Comparison of ENCODE assay signal across 17 cellular contexts in genomic region chr12:52058631-52059324, GRCh38. TPM values are rescaled to one million over a fixed set of nuclear protein-coding genes. Genes with fewer than 3 reads are reported as not detected.
DNase-seq lines count a peak whose midpoint lies in the region; ATAC-seq and TF ChIP-seq lines count a peak whose summit lies in the region.
"Had no signal": no experiment of that assay in that cellular context is flagged by ENCODE, and none has a peak within 500 bp of the region (broad histone marks: within the 10 kb centered on the region; RNA-seq: fewer than 3 reads in every experiment).

No MANE protein-coding gene starts in this region.

- no peak for TF ChIP-seq CTCF in psoas muscle (IDR thresholded peaks at IDR 0.05)

- WGBS in psoas muscle, 3 donors = 44 to 67% (median 55%) methylated on average over 21 to 25 of the region's 25 CpGs

- ATAC-seq in psoas muscle = peak in 1 of 4 donors; percentile 2
- ATAC-seq: activated naive CD4-positive, alpha-beta T cell treated with anti-CD3 and anti-CD28 coated beads, Interleukin-2, amount 50 U/mL, for 72 hours had no signal

- intact Hi-C loops in psoas muscle (cut with DNase I) = no loop called here

- H3K36me3 ChIP-seq in psoas muscle (ENCODE audit: insufficient read depth in 1 of 2, low read depth in 1 of 2) = peaks cover 4 to 56% of the 10 kb centered on the region in 2 donors

- H3K27ac ChIP-seq in psoas muscle = peak overlapping the region; percentile 14
- H3K27ac ChIP-seq: RWPE1 had no signal

- peak; percentile 42 to 75 for DNase-seq in NCI-H2081 (lab: John Stamatoyannopoulos, UW)
- no peak for DNase-seq in NCI-H2081 treated with DMSO at 0.1 percent for 48 hours (lab: John Stamatoyannopoulos, UW)
- DNase-seq in NCI-H2171 treated with DMSO at 0.1 percent for 48 hours (lab: John Stamatoyannopoulos, UW) = peak; percentile 83
- DNase-seq in fibroblast of peridontal ligament (ENCODE audit: extremely low read depth) = peak; percentile 34
- no peak for DNase-seq in psoas muscle
- no peak for DNase-seq in NCI-H1930 (lab: John Stamatoyannopoulos, UW)
- DNase-seq in OCI-M2 (lab: John Stamatoyannopoulos, UW; ENCODE audit: unreplicated experiment) = no peak
- no peak for DNase-seq in NCI-H2227 (lab: John Stamatoyannopoulos, UW; ENCODE audit: unreplicated experiment)
- DNase-seq: DMS53, H7, islet precursor cell, naive B cell, NCI-H1436 treated with DMSO at 0.1 percent for 48 hours had no signal

- H3K4me3 ChIP-seq in psoas muscle = no peak overlapping the region
- H3K4me3 ChIP-seq: skin epidermis had no signal

- no peaks in the 10 kb centered on the region for H3K27me3 ChIP-seq in psoas muscle (ENCODE audit: insufficient read depth in 3 of 3, low read length in 2 of 3)

- no peaks in the 10 kb centered on the region for H3K9me3 ChIP-seq in psoas muscle

- peaks cover 23% of the 10 kb centered on the region for H3K4me1 ChIP-seq in psoas muscle

RNA-seq across cellular contexts. Expression of gene NR4A1, which starts 7.5 kb away (rescaled TPM):
- 10 to 100 TPM; 17.5 to 92.8 (median 56.9) TPM for total RNA-seq in psoas muscle
- polyA plus RNA-seq in psoas muscle = 10 to 100 TPM; 35.5 to 74.0 (median 50.2) TPM

RNA-seq across cellular contexts. Expression of gene ATG101, which starts 11.0 kb away (rescaled TPM):
- 10 to 100 TPM; 25.1 to 35.3 (median 26.5) TPM for total RNA-seq in psoas muscle
- 100 to 1,000 TPM in 1 of 3 donors, 10 to 100 TPM in 2; 39.5 to 154 (median 90.0) TPM for polyA plus RNA-seq in psoas muscle

RNA-seq across cellular contexts. Expression of gene SMIM41, which starts 20.7 kb away (rescaled TPM):
- total RNA-seq in psoas muscle = under 1 TPM in 2 of 4 donors, not detected in 2; 0.16 to 0.32 TPM
- polyA plus RNA-seq in psoas muscle = under 1 TPM in 1 of 3 donors, not detected in 2; 0.20 TPM
- total RNA-seq: activated CD8-positive, alpha-beta memory T cell treated with anti-CD3 and anti-CD28 coated beads for 36 hours; activated naive CD4-positive, alpha-beta T cell treated with anti-CD3 and anti-CD28 coated beads, Interleukin-2, amount 50 U/mL, for 72 hours; H7 had no signal

RNA-seq across cellular contexts. Expression of gene TAMALIN, which starts 52.0 kb away (rescaled TPM):
- 10 to 100 TPM in 3 of 4 donors, 1 to 10 TPM in 1; 8.0 to 12.8 (median 11.5) TPM for total RNA-seq in psoas muscle
- 1 to 10 TPM; 5.5 to 9.6 (median 6.8) TPM for polyA plus RNA-seq in psoas muscle

Comparison
In these comparisons a context has a peak if more than half of its experiments do, and no peak if none do; other contexts are left out.
1. DNase-seq: peak in NCI-H2081 (2 of 2), NCI-H2171 treated with DMSO at 0.1 percent for 48 hours (single experiment) and fibroblast of peridontal ligament (single experiment); none in NCI-H2081 treated with DMSO at 0.1 percent for 48 hours (single experiment), psoas muscle (0 of 2), NCI-H1930 (0 of 2), OCI-M2 (single experiment) and NCI-H2227 (single experiment).